In genomic region chr4:96642486-96642885, GRCh38 we compare ENCODE assay signal across 1 cellular context.
TF ChIP-seq lines count a peak whose summit lies in the region.

No MANE protein-coding gene starts in this region.

TF ChIP-seq in GM23338, 12 proteins besides CTCF, POLR2A, EP300 and RAD21 (continued from another document):
- TF ChIP-seq, protein P1, sequence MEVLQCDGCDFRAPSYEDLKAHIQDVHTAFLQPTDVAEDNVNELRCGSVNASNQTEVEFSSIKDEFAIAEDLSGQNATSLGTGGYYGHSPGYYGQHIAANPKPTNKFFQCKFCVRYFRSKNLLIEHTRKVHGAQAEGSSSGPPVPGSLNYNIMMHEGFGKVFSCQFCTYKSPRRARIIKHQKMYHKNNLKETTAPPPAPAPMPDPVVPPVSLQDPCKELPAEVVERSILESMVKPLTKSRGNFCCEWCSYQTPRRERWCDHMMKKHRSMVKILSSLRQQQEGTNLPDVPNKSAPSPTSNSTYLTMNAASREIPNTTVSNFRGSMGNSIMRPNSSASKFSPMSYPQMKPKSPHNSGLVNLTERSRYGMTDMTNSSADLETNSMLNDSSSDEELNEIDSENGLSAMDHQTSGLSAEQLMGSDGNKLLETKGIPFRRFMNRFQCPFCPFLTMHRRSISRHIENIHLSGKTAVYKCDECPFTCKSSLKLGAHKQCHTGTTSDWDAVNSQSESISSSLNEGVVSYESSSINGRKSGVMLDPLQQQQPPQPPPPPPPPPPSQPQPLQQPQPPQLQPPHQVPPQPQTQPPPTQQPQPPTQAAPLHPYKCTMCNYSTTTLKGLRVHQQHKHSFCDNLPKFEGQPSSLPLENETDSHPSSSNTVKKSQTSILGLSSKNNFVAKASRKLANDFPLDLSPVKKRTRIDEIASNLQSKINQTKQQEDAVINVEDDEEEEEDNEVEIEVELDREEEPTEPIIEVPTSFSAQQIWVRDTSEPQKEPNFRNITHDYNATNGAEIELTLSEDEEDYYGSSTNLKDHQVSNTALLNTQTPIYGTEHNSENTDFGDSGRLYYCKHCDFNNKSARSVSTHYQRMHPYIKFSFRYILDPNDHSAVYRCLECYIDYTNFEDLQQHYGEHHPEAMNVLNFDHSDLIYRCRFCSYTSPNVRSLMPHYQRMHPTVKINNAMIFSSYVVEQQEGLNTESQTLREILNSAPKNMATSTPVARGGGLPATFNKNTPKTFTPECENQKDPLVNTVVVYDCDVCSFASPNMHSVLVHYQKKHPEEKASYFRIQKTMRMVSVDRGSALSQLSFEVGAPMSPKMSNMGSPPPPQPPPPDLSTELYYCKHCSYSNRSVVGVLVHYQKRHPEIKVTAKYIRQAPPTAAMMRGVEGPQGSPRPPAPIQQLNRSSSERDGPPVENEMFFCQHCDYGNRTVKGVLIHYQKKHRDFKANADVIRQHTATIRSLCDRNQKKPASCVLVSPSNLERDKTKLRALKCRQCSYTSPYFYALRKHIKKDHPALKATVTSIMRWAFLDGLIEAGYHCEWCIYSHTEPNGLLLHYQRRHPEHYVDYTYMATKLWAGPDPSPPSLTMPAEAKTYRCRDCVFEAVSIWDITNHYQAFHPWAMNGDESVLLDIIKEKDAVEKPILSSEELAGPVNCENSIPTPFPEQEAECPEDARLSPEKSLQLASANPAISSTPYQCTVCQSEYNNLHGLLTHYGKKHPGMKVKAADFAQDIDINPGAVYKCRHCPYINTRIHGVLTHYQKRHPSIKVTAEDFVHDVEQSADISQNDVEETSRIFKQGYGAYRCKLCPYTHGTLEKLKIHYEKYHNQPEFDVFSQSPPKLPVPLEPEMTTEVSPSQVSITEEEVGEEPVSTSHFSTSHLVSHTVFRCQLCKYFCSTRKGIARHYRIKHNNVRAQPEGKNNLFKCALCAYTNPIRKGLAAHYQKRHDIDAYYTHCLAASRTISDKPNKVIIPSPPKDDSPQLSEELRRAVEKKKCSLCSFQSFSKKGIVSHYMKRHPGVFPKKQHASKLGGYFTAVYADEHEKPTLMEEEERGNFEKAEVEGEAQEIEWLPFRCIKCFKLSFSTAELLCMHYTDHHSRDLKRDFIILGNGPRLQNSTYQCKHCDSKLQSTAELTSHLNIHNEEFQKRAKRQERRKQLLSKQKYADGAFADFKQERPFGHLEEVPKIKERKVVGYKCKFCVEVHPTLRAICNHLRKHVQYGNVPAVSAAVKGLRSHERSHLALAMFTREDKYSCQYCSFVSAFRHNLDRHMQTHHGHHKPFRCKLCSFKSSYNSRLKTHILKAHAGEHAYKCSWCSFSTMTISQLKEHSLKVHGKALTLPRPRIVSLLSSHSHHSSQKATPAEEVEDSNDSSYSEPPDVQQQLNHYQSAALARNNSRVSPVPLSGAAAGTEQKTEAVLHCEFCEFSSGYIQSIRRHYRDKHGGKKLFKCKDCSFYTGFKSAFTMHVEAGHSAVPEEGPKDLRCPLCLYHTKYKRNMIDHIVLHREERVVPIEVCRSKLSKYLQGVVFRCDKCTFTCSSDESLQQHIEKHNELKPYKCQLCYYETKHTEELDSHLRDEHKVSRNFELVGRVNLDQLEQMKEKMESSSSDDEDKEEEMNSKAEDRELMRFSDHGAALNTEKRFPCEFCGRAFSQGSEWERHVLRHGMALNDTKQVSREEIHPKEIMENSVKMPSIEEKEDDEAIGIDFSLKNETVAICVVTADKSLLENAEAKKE (CRISPR knock-in tag; IDR thresholded peaks at IDR 0.05): no peak
